ENCODE assay signal across 8 cellular contexts in the genomic region with DNA sequence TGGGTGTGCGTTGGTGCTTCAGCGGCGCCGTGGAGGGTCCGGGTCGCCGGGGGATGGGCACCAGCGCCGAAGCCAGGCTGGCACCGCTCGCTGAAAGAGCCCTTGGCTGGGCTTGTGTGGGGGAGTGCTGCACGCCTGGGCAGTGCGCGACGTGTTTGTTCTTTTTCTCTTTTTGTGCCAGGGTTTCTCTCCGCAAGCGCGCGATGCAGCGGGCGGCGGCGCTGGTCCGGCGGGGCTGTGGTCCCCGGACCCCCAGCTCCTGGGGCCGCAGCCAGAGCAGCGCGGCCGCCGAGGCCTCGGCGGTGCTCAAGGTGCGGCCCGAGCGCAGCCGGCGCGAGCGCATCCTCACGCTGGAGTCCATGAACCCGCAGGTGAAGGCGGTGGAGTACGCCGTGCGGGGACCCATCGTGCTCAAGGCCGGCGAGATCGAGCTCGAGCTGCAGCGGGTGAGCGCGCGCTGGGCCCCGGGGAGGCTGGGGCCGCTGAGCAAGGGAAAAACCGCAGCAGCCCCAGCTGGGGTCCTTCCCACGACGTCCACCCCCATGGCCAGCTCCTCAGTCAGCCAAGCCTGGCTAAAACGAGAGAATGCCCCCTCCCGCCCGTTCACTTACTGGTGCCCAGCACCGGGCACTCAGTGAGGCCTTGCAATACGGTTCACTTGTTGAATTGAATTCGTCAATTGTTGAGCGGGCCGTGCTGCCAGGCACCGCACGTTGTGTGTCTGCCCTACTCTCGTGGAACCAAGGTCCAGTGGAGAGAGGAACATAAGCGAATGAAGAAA. TPM values are rescaled to one million over a fixed set of nuclear protein-coding genes. Genes with fewer than 3 reads are reported as not detected.
DNase-seq lines count a peak whose midpoint lies in the region; ATAC-seq and TF ChIP-seq lines count a peak whose summit lies in the region.

No MANE protein-coding gene starts in this region.

- CTCF ChIA-PET in CD4-positive, alpha-beta T cell (lab: Charles Lee): no interaction called here

- peaks cover 17% of the 10 kb centered on the region for H3K4me1 Mint-ChIP-seq in CD4-positive, alpha-beta T cell (ENCODE audit: low read depth)

- ATAC-seq in CD4-positive, alpha-beta T cell (ENCODE audit: poor library complexity): no peak
- ATAC-seq in GM21447 (IDR thresholded peaks at IDR 0.05; ENCODE audit: unreplicated experiment) (peak; percentile 8), sciatic nerve (no peak)

- peaks cover 44% of the 10 kb centered on the region for H3K36me3 ChIP-seq in MG63
- no peaks in the 10 kb centered on the region for H3K36me3 ChIP-seq in adrenal gland (replicated peaks in 1 of 2)
- no peaks in the 10 kb centered on the region for H3K36me3 ChIP-seq in sigmoid colon

- no peak overlapping the region for H3K27ac Mint-ChIP-seq in CD4-positive, alpha-beta T cell

- peaks cover 13% of the 10 kb centered on the region for H3K27me3 Mint-ChIP-seq in CD4-positive, alpha-beta T cell

- peak overlapping the region; percentile 95 for H3K4me3 ChIP-seq in MG63
- peak overlapping the region in 3 of 4 donors; percentile 61 to 93 (median 68) for H3K4me3 ChIP-seq in adrenal gland
- peak overlapping the region; percentile 54 to 87 (median 72) for H3K4me3 ChIP-seq in sigmoid colon

- intact Hi-C loops in CD4-positive, alpha-beta T cell (cut with DNase I, micrococcal nuclease): loop anchor here in 1 of 2 experiments (5.0 kb wide), 2 partner anchors 52 to 92 kb away; a partner anchor contains a TSS
- intact Hi-C loops in adrenal gland (cut with DNase I) (no loop called here), sigmoid colon (cut with DNase I) (loop anchor here (2.0 kb wide), 3 partner anchors 24 to 54 kb away; a partner anchor contains a TSS), sciatic nerve (cut with DNase I) (no loop called here)

- H3K27me3 ChIP-seq in CD4-positive, alpha-beta T cell (ENCODE audit: control insufficient read depth, insufficient read depth, low read length): no peaks in the 10 kb centered on the region
- H3K27me3 ChIP-seq in MG63 (no peaks in the 10 kb centered on the region), adrenal gland (no peaks in the 10 kb centered on the region), sigmoid colon (peaks cover 0 to 8% (median 0%) of the 10 kb centered on the region in 3 donors)

- no peak for TF ChIP-seq EP300 in sigmoid colon (IDR thresholded peaks at IDR 0.05)

- H3K9me3 ChIP-seq in CD4-positive, alpha-beta T cell (ENCODE audit: control insufficient read depth, low read length): no peaks in the 10 kb centered on the region
- H3K9me3 ChIP-seq in MG63 (no peaks in the 10 kb centered on the region), adrenal gland (replicated peaks in 1 of 3) (no peaks in the 10 kb centered on the region), sigmoid colon (no peaks in the 10 kb centered on the region)

- peak in 2 of 10 experiments; percentile 3 to 12 for DNase-seq in CD4-positive, alpha-beta T cell
- DNase-seq in MG63 (peak; percentile 24), adrenal gland (peak in 4 of 7 donors; percentile 27 to 33 (median 28)), hippocampal formation (lab: John Stamatoyannopoulos, UW) (peak; percentile 52 to 66), sigmoid colon (no peak), sciatic nerve (ENCODE audit: low spot score) (no peak), AG08395 (ENCODE audit: low spot score) (no peak)

- H3K9me3 Mint-ChIP-seq in CD4-positive, alpha-beta T cell: no peaks in the 10 kb centered on the region

- POLR2A ChIA-PET in CD4-positive, alpha-beta T cell (lab: Charles Lee): interaction anchor here (0.6 to 3.2 kb wide), 3 partner anchors 8 to 192 kb away, joined by 3 to 22 read pairs (median 3); a partner anchor contains a TSS

- peak overlapping the region; percentile 88 for H3K4me3 Mint-ChIP-seq in CD4-positive, alpha-beta T cell

- TF ChIP-seq POLR2A in adrenal gland (IDR thresholded peaks at IDR 0.05): no peak
- no peak for TF ChIP-seq POLR2A in sigmoid colon (IDR thresholded peaks at IDR 0.05)

- H3K36me3 Mint-ChIP-seq in CD4-positive, alpha-beta T cell (ENCODE audit: low read depth): no peaks in the 10 kb centered on the region

- WGBS in adrenal gland, 4 donors: 3 to 9% (median 4%) methylated on average over 22 to 72 of the region's 72 CpGs
- 6 to 7% methylated on average over 72 of the region's 72 CpGs for WGBS in sigmoid colon, 2 donors

- TF ChIP-seq CTCF in CD4-positive, alpha-beta T cell (IDR thresholded peaks at IDR 0.05): no peak
- TF ChIP-seq CTCF in adrenal gland (IDR thresholded peaks at IDR 0.05): no peak
- TF ChIP-seq CTCF in sigmoid colon (IDR thresholded peaks at IDR 0.05): no peak

- peaks cover 0 to 15% of the 10 kb centered on the region in 2 donors for H3K4me1 ChIP-seq in adrenal gland (replicated peaks in 1 of 2)
- H3K4me1 ChIP-seq in sigmoid colon: peaks cover 0 to 19% (median 15%) of the 10 kb centered on the region in 4 donors

- no peak overlapping the region for H3K27ac ChIP-seq in CD4-positive, alpha-beta T cell (ENCODE audit: low read depth, low read length)
- H3K27ac ChIP-seq in adrenal gland (peak overlapping the region in 3 of 5 donors; percentile 42 to 84 (median 82)), sigmoid colon (peak overlapping the region; percentile 53 to 75 (median 68))

RNA-seq across cellular contexts. Expression of a gene that starts 0.5 kb away (rescaled TPM):
- under 1 TPM in 1 of 2 experiments, not detected in 1; 0.47 TPM for total RNA-seq in CD4-positive, alpha-beta T cell
- 62.7 and 67.1 TPM in 2 replicates for total RNA-seq in MG63 (2014; rRNA removed; shearing (Covaris generic); ENCODE audit: low replicate concordance)
- total RNA-seq in adrenal gland (10 to 100 TPM; 15.1 to 70.8 (median 25.5) TPM), sigmoid colon (10 to 100 TPM in 2 of 4 donors, 1 to 10 TPM in 2; 3.3 to 17.1 (median 10.7) TPM), sciatic nerve (37.1 TPM)
- polyA plus RNA-seq in adrenal gland (10 to 100 TPM; 10.9 to 15.9 (median 14.9) TPM), sigmoid colon (10 to 100 TPM; 12.6 to 28.7 (median 27.4) TPM)

RNA-seq across cellular contexts. Expression of a gene that starts 53.7 kb away (rescaled TPM):
- 10 to 100 TPM; 20.6 to 22.6 TPM for total RNA-seq in CD4-positive, alpha-beta T cell
- total RNA-seq in MG63 (2014; rRNA removed; shearing (Covaris generic); ENCODE audit: low replicate concordance): 13.6 and 32.5 TPM in 2 replicates
- total RNA-seq in adrenal gland (10 to 100 TPM in 1 of 8 donors, 1 to 10 TPM in 7; 5.6 to 10.4 (median 7.8) TPM), sigmoid colon (10 to 100 TPM in 2 of 4 donors, 1 to 10 TPM in 2; 5.0 to 10.5 (median 8.7) TPM), sciatic nerve (9.5 TPM)
- polyA plus RNA-seq in adrenal gland (10 to 100 TPM in 1 of 3 donors, 1 to 10 TPM in 2; 2.3 to 14.4 (median 5.0) TPM), sigmoid colon (1 to 10 TPM; 5.1 to 6.0 (median 5.9) TPM)

Comparison
In these comparisons a context has a peak if more than half of its experiments do, and no peak if none do; other contexts are left out.
1. DNase-seq: peak in MG63 (single experiment), adrenal gland (4 of 7) and hippocampal formation (2 of 2); none in sigmoid colon (single experiment), sciatic nerve (single experiment) and AG08395 (single experiment).
2. Peak in every context shown above with its lines, with median percentiles within 50 percentile points of each other: H3K4me3 ChIP-seq.